ENCODE assay signal across 1 cellular context in genomic region chr3:9918261-9919038, GRCh38.
TF ChIP-seq lines count a peak whose summit lies in the region.

No MANE protein-coding gene starts in this region.

TF ChIP-seq in HEK293, 187 proteins besides CTCF, POLR2A, EP300 and RAD21:
- TF ChIP-seq WT1 (tag by site-specific recombination; IDR thresholded peaks at IDR 0.05) (no peak), ZNF530 (tag by site-specific recombination; IDR thresholded peaks at IDR 0.05; ENCODE audit: low read depth) (no peak), ZNF335 (tag by site-specific recombination; conservative IDR thresholded peaks at IDR 0.05) (peak; percentile 58; the same call in 1 of the 2 replicates), ZNF621 (tag by site-specific recombination; IDR thresholded peaks at IDR 0.05) (no peak), ZNF239 (tag by site-specific recombination; IDR thresholded peaks at IDR 0.05) (no peak), ZNF280C (tag by site-specific recombination; IDR thresholded peaks at IDR 0.05) (no peak), HOXD13 (CRISPR knock-in tag; IDR thresholded peaks at IDR 0.05; ENCODE audit: borderline replicate concordance) (no peak), ZNF394 (tag by site-specific recombination; IDR thresholded peaks at IDR 0.05; ENCODE audit: borderline replicate concordance) (peak; percentile 33; the same call in 1 of the 2 replicates)
- TF ChIP-seq, protein P1, sequence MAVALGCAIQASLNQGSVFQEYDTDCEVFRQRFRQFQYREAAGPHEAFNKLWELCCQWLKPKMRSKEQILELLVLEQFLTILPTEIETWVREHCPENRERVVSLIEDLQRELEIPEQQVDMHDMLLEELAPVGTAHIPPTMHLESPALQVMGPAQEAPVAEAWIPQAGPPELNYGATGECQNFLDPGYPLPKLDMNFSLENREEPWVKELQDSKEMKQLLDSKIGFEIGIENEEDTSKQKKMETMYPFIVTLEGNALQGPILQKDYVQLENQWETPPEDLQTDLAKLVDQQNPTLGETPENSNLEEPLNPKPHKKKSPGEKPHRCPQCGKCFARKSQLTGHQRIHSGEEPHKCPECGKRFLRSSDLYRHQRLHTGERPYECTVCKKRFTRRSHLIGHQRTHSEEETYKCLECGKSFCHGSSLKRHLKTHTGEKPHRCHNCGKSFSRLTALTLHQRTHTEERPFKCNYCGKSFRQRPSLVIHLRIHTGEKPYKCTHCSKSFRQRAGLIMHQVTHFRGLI (tag by site-specific recombination; IDR thresholded peaks at IDR 0.05), result no peak
TF ChIP-seq in HEK293: peak in this region for 2.
